In genomic region chr13:20160346-20161274, GRCh38 we compare ENCODE assay signal across 8 cellular contexts. TPM values are rescaled to one million over a fixed set of nuclear protein-coding genes. Genes with fewer than 3 reads are reported as not detected.
DNase-seq lines count a peak whose midpoint lies in the region; ATAC-seq lines count a peak whose summit lies in the region.

Gene GJA3 (minus strand): TSS chr13:20161052. CDS start chr13:20143288, 17,764 bp downstream.

- H3K27me3 ChIP-seq in SJCRH30 (no peaks in the 10 kb centered on the region), iPS-18a (ENCODE audit: control insufficient read depth, insufficient read depth, low read length) (peaks cover 68% of the 10 kb centered on the region)

- no peaks in the 10 kb centered on the region for H3K36me3 ChIP-seq in SJCRH30
- H3K36me3 ChIP-seq in iPS-18a (ENCODE audit: control insufficient read depth, low read depth, low read length): no peaks in the 10 kb centered on the region

- H3K9ac ChIP-seq in iPS-18a (ENCODE audit: low read length): no peak within 1 kb of the TSS

- peak; percentile 52 for ATAC-seq in HG03025 (IDR thresholded peaks at IDR 0.05; ENCODE audit: low FRiP score, unreplicated experiment)

- H3K27ac ChIP-seq in SJCRH30 (no peak within 1 kb of the TSS), iPS-18a (ENCODE audit: low read length) (no peak within 1 kb of the TSS)

- peak within 1 kb of the TSS; percentile 57 for H3K4me3 ChIP-seq in SJCRH30
- H3K4me3 ChIP-seq in iPS-18a (ENCODE audit: low read length): peak within 1 kb of the TSS; percentile 66

- H3K9me3 ChIP-seq in SJCRH30 (replicated peaks) (no peaks in the 10 kb centered on the region), iPS-18a (ENCODE audit: control insufficient read depth, low read depth, low read length) (no peaks in the 10 kb centered on the region)

- DNase-seq in NOMO-1 treated with DMSO at 0.1 percent for 48 hours (lab: John Stamatoyannopoulos, UW; ENCODE audit: unreplicated experiment) (peak; percentile 4), NOMO-1 treated with dmso at 0.1 percent for 144 hours (lab: John Stamatoyannopoulos, UW; ENCODE audit: unreplicated experiment) (no peak), SJCRH30 (peak; percentile 53 to 71), NCI-H2107 (lab: John Stamatoyannopoulos, UW) (no peak)
- peak; percentile 43 for DNase-seq in activated naive CD8-positive, alpha-beta T cell treated with anti-CD3 and anti-CD28 coated beads, Interleukin-2, amount 50 U/mL, for 16 hours (ENCODE audit: low read depth, low spot score)
- peak; percentile 30 to 43 for DNase-seq in stimulated activated CD4-positive, alpha-beta T cell treated with anti-CD3 and anti-CD28 coated beads, Interleukin-2, amount 100 ng/mL, for 48 hours

- H3K4me1 ChIP-seq in SJCRH30 (no peaks in the 10 kb centered on the region), iPS-18a (ENCODE audit: control insufficient read depth, low read depth, low read length) (peaks cover 9% of the 10 kb centered on the region)

RNA-seq across cellular contexts. Expression of gene GJA3, which starts in this region (rescaled TPM):
- not detected in 2 replicates for total RNA-seq in SJCRH30 (2014; rRNA removed; shearing (Covaris generic))

Comparison
In these comparisons a context has a peak if more than half of its experiments do, and no peak if none do; other contexts are left out.
1. DNase-seq: peak in NOMO-1 treated with DMSO at 0.1 percent for 48 hours (single experiment), activated naive CD8-positive, alpha-beta T cell treated with anti-CD3 and anti-CD28 coated beads, Interleukin-2, amount 50 U/mL, for 16 hours (single experiment) and stimulated activated CD4-positive, alpha-beta T cell treated with anti-CD3 and anti-CD28 coated beads, Interleukin-2, amount 100 ng/mL, for 48 hours (2 of 2); none in NOMO-1 treated with dmso at 0.1 percent for 144 hours (single experiment) and NCI-H2107 (single experiment).
2. Peak in DNase-seq and H3K4me3 ChIP-seq in SJCRH30; RNA of the gene not detected or under 1 TPM.